8 cellular contexts compared by ENCODE assay signal in the genomic region with DNA sequence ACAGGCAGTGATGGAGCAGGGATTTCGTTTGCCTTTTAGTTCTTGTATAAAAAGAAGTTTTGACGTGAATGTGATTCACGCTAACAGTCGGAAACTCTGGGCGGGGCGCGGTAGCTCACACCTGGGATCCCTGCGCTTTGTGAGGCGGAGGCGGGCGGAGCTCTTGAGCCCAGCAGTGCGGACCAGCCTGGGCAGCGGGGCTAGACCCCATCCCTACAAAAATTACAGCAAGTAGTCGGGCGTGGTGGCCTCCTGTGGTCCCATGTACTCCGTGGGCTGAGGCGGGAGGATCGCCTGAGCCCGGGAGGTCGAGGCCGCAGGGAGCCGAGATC.
DNase-seq lines count a peak whose midpoint lies in the region; ATAC-seq and TF ChIP-seq lines count a peak whose summit lies in the region.
"Not testable (repeated sequence)": the region's sequence is repeated elsewhere in the genome, so short reads cannot be mapped to it uniquely, and the experiment has no call there.

No MANE protein-coding gene starts in this region.

- H3K9me3 Mint-ChIP-seq in CD4-positive, CD25-positive, alpha-beta regulatory T cell; WTC11: not testable (repeated sequence)

- not testable (repeated sequence) for TF ChIP-seq CTCF in WTC11 (IDR thresholded peaks at IDR 0.05); gastrocnemius medialis (IDR thresholded peaks at IDR 0.05 in 4 of 5, conservative IDR thresholded peaks at IDR 0.05 in 1 of 5)

- H3K27ac Mint-ChIP-seq in CD4-positive, CD25-positive, alpha-beta regulatory T cell; WTC11: not testable (repeated sequence)

- not testable (repeated sequence) for H3K4me3 Mint-ChIP-seq in CD4-positive, CD25-positive, alpha-beta regulatory T cell; WTC11

- POLR2A ChIA-PET in WTC11 (lab: Charles Lee) = not testable (repeated sequence)

- TF ChIP-seq POLR2A in gastrocnemius medialis (IDR thresholded peaks at IDR 0.05) = not testable (repeated sequence)

- ATAC-seq in CD4-positive, CD25-positive, alpha-beta regulatory T cell (ENCODE audit: low read depth in 2 of 2) = peak; percentile 31 to 36
- peak; percentile 26 for ATAC-seq in GM19023 (IDR thresholded peaks at IDR 0.05; ENCODE audit: unreplicated experiment)
- ATAC-seq in GM21390 (IDR thresholded peaks at IDR 0.05; ENCODE audit: unreplicated experiment) = peak; percentile 31
- peak; percentile 21 for ATAC-seq in HG02678 (IDR thresholded peaks at IDR 0.05; ENCODE audit: unreplicated experiment)
- ATAC-seq in HG03196 (IDR thresholded peaks at IDR 0.05; ENCODE audit: unreplicated experiment) = peak; percentile 12
- ATAC-seq in WTC11 = peak; percentile 62
- ATAC-seq in Right ventricle myocardium inferior = peak; percentile 35
- ATAC-seq in gastrocnemius medialis = peak; percentile 71 to 77

- in situ Hi-C loops in gastrocnemius medialis (cut with MboI; ENCODE audit: low sequenced_read_pairs in 4 of 4) = not testable (repeated sequence)

- intact Hi-C loops in Right ventricle myocardium inferior (cut with DNase I); gastrocnemius medialis (cut with DNase I; ENCODE audit: low total_unique reads): not testable (repeated sequence)

- peaks cover 0 to 10% (median 0%) of the 10 kb centered on the region in 4 donors for H3K4me1 Mint-ChIP-seq in CD4-positive, CD25-positive, alpha-beta regulatory T cell
- H3K4me1 Mint-ChIP-seq in WTC11 = not testable (repeated sequence)

- CTCF ChIA-PET in WTC11 (lab: Charles Lee) = not testable (repeated sequence)

- DNase-seq in CD4-positive, CD25-positive, alpha-beta regulatory T cell; WTC11 (ENCODE audit: low spot score); Right ventricle myocardium inferior (ENCODE audit: missing footprints); gastrocnemius medialis: not testable (repeated sequence)

- not testable (repeated sequence) for H3K9me3 ChIP-seq in CD4-positive, CD25-positive, alpha-beta regulatory T cell (ENCODE audit: control insufficient read depth in 2 of 2, low read length in 2 of 2); gastrocnemius medialis

- H3K4me3 ChIP-seq in CD4-positive, CD25-positive, alpha-beta regulatory T cell (ENCODE audit: low read depth, low read length); gastrocnemius medialis: not testable (repeated sequence)

- not testable (repeated sequence) for H3K27me3 ChIP-seq in CD4-positive, CD25-positive, alpha-beta regulatory T cell (ENCODE audit: control insufficient read depth, insufficient read depth, low read length); gastrocnemius medialis

- H3K36me3 Mint-ChIP-seq in CD4-positive, CD25-positive, alpha-beta regulatory T cell; WTC11: not testable (repeated sequence)

- not testable (repeated sequence) for H3K36me3 ChIP-seq in CD4-positive, CD25-positive, alpha-beta regulatory T cell (ENCODE audit: control insufficient read depth, insufficient read depth, low read length); gastrocnemius medialis

- not testable (repeated sequence) for H3K4me1 ChIP-seq in CD4-positive, CD25-positive, alpha-beta regulatory T cell (ENCODE audit: control insufficient read depth, insufficient read depth, low read length, poor library complexity, severe bottlenecking); gastrocnemius medialis

- H3K27me3 Mint-ChIP-seq in CD4-positive, CD25-positive, alpha-beta regulatory T cell; WTC11 (ENCODE audit: low read depth): not testable (repeated sequence)

- not testable (repeated sequence) for H3K27ac ChIP-seq in CD4-positive, CD25-positive, alpha-beta regulatory T cell (ENCODE audit: insufficient read depth, low read length, poor library complexity, severe bottlenecking); gastrocnemius medialis

Comparison
In these comparisons a context has a peak if more than half of its experiments do, and no peak if none do; other contexts are left out.
1. ATAC-seq: peak in every context shown above with its lines; median percentile 74 in gastrocnemius medialis; 62 in WTC11; 35 in Right ventricle myocardium inferior; 34 in CD4-positive, CD25-positive, alpha-beta regulatory T cell; 31 in GM21390; 26 in GM19023; 21 in HG02678; 12 in HG03196.